Comparison of ENCODE assay signal across 8 cellular contexts in genomic region chr19:16573296-16573695, GRCh38. TPM values are rescaled to one million over a fixed set of nuclear protein-coding genes. Genes with fewer than 3 reads are reported as not detected.
DNase-seq lines count a peak whose midpoint lies in the region; ATAC-seq and TF ChIP-seq lines count a peak whose summit lies in the region.

No MANE protein-coding gene starts in this region.

- H3K27me3 ChIP-seq in upper lobe of left lung, result no peaks in the 10 kb centered on the region

- H3K4me3 Mint-ChIP-seq in activated naive CD4-positive, alpha-beta T cell treated with anti-CD3 and anti-CD28 coated beads, Interleukin-2, amount 10 ng/mL, durations not matched to agents 7 days and 5 days, result peak overlapping the region; percentile 92
- H3K4me3 Mint-ChIP-seq in brain, result peak overlapping the region; percentile 93 to 99 (median 98)
- H3K4me3 Mint-ChIP-seq in memory B cell, result peak overlapping the region; percentile 97

- H3K9me3 ChIP-seq in upper lobe of left lung, result no peaks in the 10 kb centered on the region

- no peak for TF ChIP-seq POLR2A in upper lobe of left lung (IDR thresholded peaks at IDR 0.05)
- no peak for TF ChIP-seq POLR2A in erythroblast (IDR thresholded peaks at IDR 0.05; ENCODE audit: low read length)

- no peak for DNase-seq in activated naive CD4-positive, alpha-beta T cell treated with anti-CD3 and anti-CD28 coated beads, Interleukin-2, amount 10 ng/mL, durations not matched to agents 7 days and 5 days
- DNase-seq in activated naive CD4-positive, alpha-beta T cell treated with anti-CD3 and anti-CD28 coated beads, Interleukin-2, amount 50 U/mL, for 16 hours, result no peak
- DNase-seq in memory B cell (ENCODE audit: low spot score in 2 of 2), result no peak
- DNase-seq in upper lobe of left lung, result no peak
- DNase-seq in erythroblast (lab: John Stamatoyannopoulos, UW), result no peak
- DNase-seq in epidermal melanocyte (ENCODE audit: insufficient read length, low spot score), result no peak

- no peak for TF ChIP-seq EP300 in upper lobe of left lung (IDR thresholded peaks at IDR 0.05)

- peaks cover 18 to 41% (median 34%) of the 10 kb centered on the region in 4 donors for H3K36me3 ChIP-seq in upper lobe of left lung

- ATAC-seq in memory B cell (ENCODE audit: low read depth) (no peak), upper lobe of left lung (ENCODE audit: low FRiP score in 2 of 2) (no peak), GM21423 (IDR thresholded peaks at IDR 0.05; ENCODE audit: unreplicated experiment) (no peak)

- H3K4me1 ChIP-seq in upper lobe of left lung, result peaks cover 30 to 56% (median 52%) of the 10 kb centered on the region in 4 donors

- H3K27ac ChIP-seq in upper lobe of left lung, result peak overlapping the region; percentile 83 to 92 (median 89)

- WGBS in upper lobe of left lung, 2 donors, result 65 to 74% methylated on average over 12 to 13 of the region's 13 CpGs

- peaks cover 50% of the 10 kb centered on the region for H3K36me3 Mint-ChIP-seq in activated naive CD4-positive, alpha-beta T cell treated with anti-CD3 and anti-CD28 coated beads, Interleukin-2, amount 10 ng/mL, durations not matched to agents 7 days and 5 days
- peaks cover 51% of the 10 kb centered on the region for H3K36me3 Mint-ChIP-seq in brain
- peaks cover 14% of the 10 kb centered on the region for H3K36me3 Mint-ChIP-seq in memory B cell

- H3K27ac Mint-ChIP-seq in activated naive CD4-positive, alpha-beta T cell treated with anti-CD3 and anti-CD28 coated beads, Interleukin-2, amount 10 ng/mL, durations not matched to agents 7 days and 5 days, result peak overlapping the region; percentile 92
- H3K27ac Mint-ChIP-seq in brain (peak overlapping the region; percentile 97 to 100 (median 98)), memory B cell (peak overlapping the region; percentile 97)

- peak overlapping the region; percentile 80 to 98 (median 89) for H3K4me3 ChIP-seq in upper lobe of left lung

- no peak for TF ChIP-seq CTCF in brain (conservative IDR thresholded peaks at IDR 0.05)
- no peak for TF ChIP-seq CTCF in upper lobe of left lung (IDR thresholded peaks at IDR 0.05)

- H3K4me1 Mint-ChIP-seq in activated naive CD4-positive, alpha-beta T cell treated with anti-CD3 and anti-CD28 coated beads, Interleukin-2, amount 10 ng/mL, durations not matched to agents 7 days and 5 days, result peaks cover 59% of the 10 kb centered on the region
- peaks cover 59% of the 10 kb centered on the region for H3K4me1 Mint-ChIP-seq in brain
- H3K4me1 Mint-ChIP-seq in memory B cell, result peaks cover 40% of the 10 kb centered on the region

- H3K27me3 Mint-ChIP-seq in activated naive CD4-positive, alpha-beta T cell treated with anti-CD3 and anti-CD28 coated beads, Interleukin-2, amount 10 ng/mL, durations not matched to agents 7 days and 5 days, result no peaks in the 10 kb centered on the region
- H3K27me3 Mint-ChIP-seq in brain (peaks cover 12% of the 10 kb centered on the region), memory B cell (no peaks in the 10 kb centered on the region)

- no peaks in the 10 kb centered on the region for H3K9me3 Mint-ChIP-seq in activated naive CD4-positive, alpha-beta T cell treated with anti-CD3 and anti-CD28 coated beads, Interleukin-2, amount 10 ng/mL, durations not matched to agents 7 days and 5 days
- peaks cover 0 to 5% (median 0%) of the 10 kb centered on the region in 5 experiments for H3K9me3 Mint-ChIP-seq in brain
- H3K9me3 Mint-ChIP-seq in memory B cell, result no peaks in the 10 kb centered on the region

- CTCF ChIA-PET in activated naive CD4-positive, alpha-beta T cell treated with anti-CD3 and anti-CD28 coated beads, Interleukin-2, amount 10 ng/mL, durations not matched to agents 7 days and 5 days (lab: Charles Lee), result interaction anchor here (1.8 to 2.5 kb wide), 3 partner anchors 9 to 14 kb away, joined by 6 to 11 read pairs (median 8); no protein-coding TSS in a partner anchor

RNA-seq across cellular contexts. Expression of gene SLC35E1, which starts 1.1 kb away (rescaled TPM):
- polyA plus RNA-seq in brain (ENCODE audit: insufficient read depth, low read depth, low replicate concordance), result 25.9 TPM
- 10 to 100 TPM; 48.5 to 60.8 (median 53.2) TPM for total RNA-seq in upper lobe of left lung

RNA-seq across cellular contexts. Expression of gene CHERP, which starts 31.1 kb away (rescaled TPM):
- polyA plus RNA-seq in brain (ENCODE audit: insufficient read depth, low read depth, low replicate concordance), result 32.9 TPM
- total RNA-seq in upper lobe of left lung, result 10 to 100 TPM; 10.8 to 38.6 (median 22.0) TPM

RNA-seq across cellular contexts. Expression of gene MED26, which starts 54.7 kb away (rescaled TPM):
- 5.6 TPM for polyA plus RNA-seq in brain (ENCODE audit: insufficient read depth, low read depth, low replicate concordance)
- total RNA-seq in upper lobe of left lung, result 10 to 100 TPM; 12.6 to 26.5 (median 13.8) TPM
